14 cellular contexts compared by ENCODE assay signal in the genomic region with DNA sequence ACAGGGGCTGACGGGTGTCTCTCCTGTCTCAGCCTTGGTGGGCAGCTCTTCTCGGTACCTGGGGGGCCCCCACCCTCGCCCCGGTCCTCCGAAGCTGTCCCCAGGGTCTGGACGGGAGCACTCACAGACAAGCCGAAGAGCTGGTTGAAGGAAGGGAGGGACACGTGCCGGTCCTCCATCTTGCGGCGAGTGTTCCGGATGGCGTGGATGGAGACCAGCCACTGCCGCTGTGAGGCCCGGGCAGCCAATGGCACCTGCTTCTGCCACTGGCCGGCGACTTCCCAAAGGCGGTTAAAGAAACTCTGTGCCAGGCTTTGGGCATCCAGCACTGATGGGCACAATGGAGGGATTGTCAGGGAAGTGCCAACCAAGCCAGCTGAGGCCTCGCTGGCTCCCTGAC.
"Had no signal": no experiment of that assay in that cellular context is flagged by ENCODE, and none has a peak within 500 bp of the region (broad histone marks: within the 10 kb centered on the region; RNA-seq: fewer than 3 reads in every experiment).

No MANE protein-coding gene starts in this region.

- H3K27me3 ChIP-seq: hepatocyte, pancreas had no signal

- H2AFZ ChIP-seq: hepatocyte had no signal

- H3K4me3 ChIP-seq: hepatocyte, pancreas had no signal

- ATAC-seq: activated CD8-positive, alpha-beta T cell treated with anti-CD3 and anti-CD28 coated beads for 36 hours; esophagus mucosa; pancreas had no signal

- H3K4me2 ChIP-seq: hepatocyte had no signal

- DNase-seq: activated CD4-positive, alpha-beta T cell treated with anti-CD3 and anti-CD28 coated beads for 4 hours; activated CD8-positive, alpha-beta T cell treated with anti-CD3 and anti-CD28 coated beads for 36 hours; activated gamma-delta T cell; activated naive CD8-positive, alpha-beta T cell treated with anti-CD3 and anti-CD28 coated beads for 36 hours; activated T-cell treated with anti-CD3 and anti-CD28 coated beads, Interleukin-2, amount 50 U/mL, for 48 hours; kidney; nephron progenitor cell; SHP77 treated with DMSO at 0.1 percent for 48 hours; stimulated activated CD4-positive, alpha-beta T cell treated with anti-CD3 and anti-CD28 coated beads, Interleukin-4, amount 100 ng/mL, for 24 hours; stimulated activated naive CD4-positive, alpha-beta T cell; WERI-Rb-1 had no signal

- H3K9me3 ChIP-seq: pancreas had no signal

- H3K27ac ChIP-seq: hepatocyte, pancreas, WERI-Rb-1 had no signal
